12 cellular contexts compared by ENCODE assay signal in genomic region chr10:49433069-49433468, GRCh38. TPM values are rescaled to one million over a fixed set of nuclear protein-coding genes. Genes with fewer than 3 reads are reported as not detected.
"Had no signal": no experiment of that assay in that cellular context is flagged by ENCODE, and none has a peak within 500 bp of the region (broad histone marks: within the 10 kb centered on the region; RNA-seq: fewer than 3 reads in every experiment).

No MANE protein-coding gene starts in this region.

- H3K9ac ChIP-seq: GM23248 had no signal

- H3K4me3 ChIP-seq: GM23248, GM23338, HAP-1 had no signal

- DNase-seq: GM23248, GOT3, H7, H9, HCEC 1CT, HFFc6 had no signal

- H3K4me1 ChIP-seq: HAP-1 had no signal

- FAIRE-seq: H1, H54 had no signal

- H3K36me3 ChIP-seq: HAP-1 had no signal

- H2AFZ ChIP-seq: GM23248, GM23338 had no signal

- ATAC-seq: GM23338, HCT116 had no signal

- H3K9me3 ChIP-seq: HAP-1 had no signal

- H3K4me2 ChIP-seq: GM23338 had no signal

- H3K27ac ChIP-seq: GM23248 had no signal

RNA-seq across cellular contexts. Expression of gene DRGX, which starts 37.2 kb away (rescaled TPM):
- total RNA-seq: GM23248, GM23338, H1, H4, H7, H9 had no signal
- polyA plus RNA-seq: GM23338, H1 had no signal
